Comparison of ENCODE assay signal across 1 cellular context in the genomic region with DNA sequence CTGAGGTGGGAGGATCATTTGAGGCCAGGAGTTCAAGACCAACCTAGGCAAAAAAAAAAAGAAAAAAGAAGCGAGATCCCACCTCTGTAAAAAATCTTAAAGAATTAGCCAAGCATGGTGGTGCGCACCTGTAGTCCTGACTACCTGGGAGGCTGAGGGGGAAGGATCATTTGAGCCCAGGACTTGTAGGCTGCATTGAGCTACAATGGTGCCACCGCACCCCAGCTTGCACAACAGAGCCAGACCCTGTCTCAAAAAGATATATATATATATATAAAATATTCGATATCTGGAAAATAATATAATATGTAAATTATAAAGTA.
TF ChIP-seq lines count a peak whose summit lies in the region.

No MANE protein-coding gene starts in this region.

TF ChIP-seq in HepG2, 621 proteins besides CTCF, POLR2A, EP300 and RAD21:
- TF ChIP-seq ZNF772 (CRISPR knock-in tag; IDR thresholded peaks at IDR 0.05), result 0 out of 2 replicates have a peak, but pooled peaks have one; percentile 3
- TF ChIP-seq ZFP36L1 (CRISPR knock-in tag; IDR thresholded peaks at IDR 0.05), result 0 out of 2 replicates have a peak, but pooled peaks have one; percentile 39
- TF ChIP-seq FOSL1 (CRISPR knock-in tag; IDR thresholded peaks at IDR 0.05; ENCODE audit: borderline replicate concordance), result no peak
- TF ChIP-seq, protein P1, sequence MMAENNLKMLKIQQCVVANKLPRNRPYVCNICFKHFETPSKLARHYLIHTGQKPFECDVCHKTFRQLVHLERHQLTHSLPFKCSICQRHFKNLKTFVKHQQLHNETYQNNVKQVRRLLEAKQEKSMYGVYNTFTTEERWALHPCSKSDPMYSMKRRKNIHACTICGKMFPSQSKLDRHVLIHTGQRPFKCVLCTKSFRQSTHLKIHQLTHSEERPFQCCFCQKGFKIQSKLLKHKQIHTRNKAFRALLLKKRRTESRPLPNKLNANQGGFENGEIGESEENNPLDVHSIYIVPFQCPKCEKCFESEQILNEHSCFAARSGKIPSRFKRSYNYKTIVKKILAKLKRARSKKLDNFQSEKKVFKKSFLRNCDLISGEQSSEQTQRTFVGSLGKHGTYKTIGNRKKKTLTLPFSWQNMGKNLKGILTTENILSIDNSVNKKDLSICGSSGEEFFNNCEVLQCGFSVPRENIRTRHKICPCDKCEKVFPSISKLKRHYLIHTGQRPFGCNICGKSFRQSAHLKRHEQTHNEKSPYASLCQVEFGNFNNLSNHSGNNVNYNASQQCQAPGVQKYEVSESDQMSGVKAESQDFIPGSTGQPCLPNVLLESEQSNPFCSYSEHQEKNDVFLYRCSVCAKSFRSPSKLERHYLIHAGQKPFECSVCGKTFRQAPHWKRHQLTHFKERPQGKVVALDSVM (CRISPR knock-in tag; IDR thresholded peaks at IDR 0.05), result peak; percentile 91
- no peak for TF ChIP-seq SP2 (CRISPR knock-in tag; IDR thresholded peaks at IDR 0.05)
- TF ChIP-seq TARDBP (CRISPR knock-in tag; IDR thresholded peaks at IDR 0.05), result 0 out of 2 replicates have a peak, but pooled peaks have one; percentile 24
- no peak for TF ChIP-seq TCF7L2 (IDR thresholded peaks at IDR 0.05; ENCODE audit: low read depth, low read length)
- TF ChIP-seq ZNF460 (CRISPR knock-in tag; IDR thresholded peaks at IDR 0.05; ENCODE audit: borderline replicate concordance), result peak; percentile 62; the same call in 1 of the 2 replicates
- TF ChIP-seq, protein P2, sequence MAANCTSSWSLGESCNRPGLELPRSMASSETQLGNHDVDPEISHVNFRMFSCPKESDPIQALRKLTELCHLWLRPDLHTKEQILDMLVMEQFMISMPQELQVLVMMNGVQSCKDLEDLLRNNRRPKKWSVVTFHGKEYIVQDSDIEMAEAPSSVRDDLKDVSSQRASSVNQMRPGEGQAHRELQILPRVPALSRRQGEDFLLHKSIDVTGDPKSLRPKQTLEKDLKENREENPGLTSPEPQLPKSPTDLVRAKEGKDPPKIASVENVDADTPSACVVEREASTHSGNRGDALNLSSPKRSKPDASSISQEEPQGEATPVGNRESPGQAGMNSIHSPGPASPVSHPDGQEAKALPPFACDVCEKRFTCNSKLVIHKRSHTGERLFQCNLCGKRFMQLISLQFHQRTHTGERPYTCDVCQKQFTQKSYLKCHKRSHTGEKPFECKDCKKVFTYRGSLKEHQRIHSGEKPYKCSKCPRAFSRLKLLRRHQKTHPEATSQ (CRISPR knock-in tag; IDR thresholded peaks at IDR 0.05; ENCODE audit: borderline replicate concordance), result 0 out of 2 replicates have a peak, but pooled peaks have one; percentile 35
